In genomic region chr13:67469623-67470022, GRCh38 we compare ENCODE assay signal across 13 cellular contexts.
"Had no signal": no experiment of that assay in that cellular context is flagged by ENCODE, and none has a peak within 500 bp of the region (broad histone marks: within the 10 kb centered on the region; RNA-seq: fewer than 3 reads in every experiment).

No MANE protein-coding gene starts in this region.

- H3K4me3 ChIP-seq: colonic mucosa, coronary artery, dorsolateral prefrontal cortex, esophagus muscularis mucosa, esophagus squamous epithelium, gastrocnemius medialis, gastroesophageal sphincter, heart left ventricle, heart right ventricle had no signal

- H3K27ac ChIP-seq: colonic mucosa, coronary artery, dorsolateral prefrontal cortex, epithelial cell of prostate, esophagus muscularis mucosa, esophagus squamous epithelium, foreskin keratinocyte, gastrocnemius medialis, gastroesophageal sphincter, heart left ventricle, heart right ventricle had no signal

- H3K36me3 ChIP-seq: colonic mucosa, esophagus muscularis mucosa, esophagus squamous epithelium, gastrocnemius medialis, gastroesophageal sphincter, heart left ventricle, heart right ventricle had no signal

- H3K9me3 ChIP-seq: colonic mucosa, gastrocnemius medialis had no signal

- ATAC-seq: effector memory CD8-positive, alpha-beta T cell; esophagus mucosa; foreskin keratinocyte; gastrocnemius medialis; gastroesophageal sphincter; heart left ventricle; heart right ventricle had no signal

- H3K4me1 ChIP-seq: colonic mucosa, esophagus squamous epithelium, foreskin keratinocyte, gastrocnemius medialis, gastroesophageal sphincter, heart left ventricle, heart right ventricle had no signal
